ENCODE assay signal across 1 cellular context in the genomic region with DNA sequence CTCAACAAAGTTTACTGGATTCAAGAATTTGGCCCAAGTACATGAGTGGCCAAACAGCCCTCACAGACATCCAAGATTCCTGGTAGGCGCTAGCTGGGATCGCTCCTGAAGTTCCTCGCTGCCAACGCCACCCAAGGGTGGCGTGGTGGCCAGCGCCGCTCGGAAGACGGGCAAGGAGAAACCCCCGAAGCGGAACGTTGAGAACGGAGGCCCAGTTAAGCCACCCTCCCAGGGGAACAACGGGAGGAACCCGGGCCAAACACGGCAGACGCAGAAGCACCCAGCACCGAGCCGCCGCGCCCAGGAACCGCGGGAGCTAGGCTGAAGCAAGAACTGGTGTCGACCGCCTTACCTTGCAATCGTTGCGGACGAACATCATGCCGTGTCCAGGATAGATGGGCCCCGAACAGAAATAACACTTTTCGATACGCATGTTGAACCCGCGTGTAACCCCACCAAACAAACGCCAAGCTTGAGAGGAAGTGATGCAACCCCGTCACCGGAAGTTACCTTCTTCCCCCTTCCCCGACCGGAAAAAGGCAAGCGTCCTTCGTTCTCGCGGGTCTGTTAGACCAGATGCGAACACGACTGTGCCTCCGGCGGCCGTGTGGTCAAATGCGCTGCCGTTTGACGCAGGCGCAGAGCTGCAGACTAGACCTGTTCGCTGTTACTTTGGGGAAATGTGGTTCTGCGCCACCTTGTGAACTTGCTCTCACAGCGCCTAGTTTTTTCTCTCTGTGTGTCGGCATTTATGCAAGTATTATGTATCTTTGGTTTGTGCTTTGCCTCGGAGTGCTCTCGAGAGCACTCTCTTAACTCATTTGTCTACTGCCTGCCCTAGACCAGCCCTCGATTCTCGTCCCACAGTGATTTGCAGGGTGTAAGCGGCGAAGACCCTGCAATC.
TF ChIP-seq lines count a peak whose summit lies in the region.

A gene (minus strand): TSS at position 484 of the 904 bp plus-strand sequence. CDS start 51 bp downstream, at position 433.

TF ChIP-seq in GM12878, 131 proteins besides CTCF, POLR2A, EP300 and RAD21 (continued from another document):
- TF ChIP-seq, protein P1, sequence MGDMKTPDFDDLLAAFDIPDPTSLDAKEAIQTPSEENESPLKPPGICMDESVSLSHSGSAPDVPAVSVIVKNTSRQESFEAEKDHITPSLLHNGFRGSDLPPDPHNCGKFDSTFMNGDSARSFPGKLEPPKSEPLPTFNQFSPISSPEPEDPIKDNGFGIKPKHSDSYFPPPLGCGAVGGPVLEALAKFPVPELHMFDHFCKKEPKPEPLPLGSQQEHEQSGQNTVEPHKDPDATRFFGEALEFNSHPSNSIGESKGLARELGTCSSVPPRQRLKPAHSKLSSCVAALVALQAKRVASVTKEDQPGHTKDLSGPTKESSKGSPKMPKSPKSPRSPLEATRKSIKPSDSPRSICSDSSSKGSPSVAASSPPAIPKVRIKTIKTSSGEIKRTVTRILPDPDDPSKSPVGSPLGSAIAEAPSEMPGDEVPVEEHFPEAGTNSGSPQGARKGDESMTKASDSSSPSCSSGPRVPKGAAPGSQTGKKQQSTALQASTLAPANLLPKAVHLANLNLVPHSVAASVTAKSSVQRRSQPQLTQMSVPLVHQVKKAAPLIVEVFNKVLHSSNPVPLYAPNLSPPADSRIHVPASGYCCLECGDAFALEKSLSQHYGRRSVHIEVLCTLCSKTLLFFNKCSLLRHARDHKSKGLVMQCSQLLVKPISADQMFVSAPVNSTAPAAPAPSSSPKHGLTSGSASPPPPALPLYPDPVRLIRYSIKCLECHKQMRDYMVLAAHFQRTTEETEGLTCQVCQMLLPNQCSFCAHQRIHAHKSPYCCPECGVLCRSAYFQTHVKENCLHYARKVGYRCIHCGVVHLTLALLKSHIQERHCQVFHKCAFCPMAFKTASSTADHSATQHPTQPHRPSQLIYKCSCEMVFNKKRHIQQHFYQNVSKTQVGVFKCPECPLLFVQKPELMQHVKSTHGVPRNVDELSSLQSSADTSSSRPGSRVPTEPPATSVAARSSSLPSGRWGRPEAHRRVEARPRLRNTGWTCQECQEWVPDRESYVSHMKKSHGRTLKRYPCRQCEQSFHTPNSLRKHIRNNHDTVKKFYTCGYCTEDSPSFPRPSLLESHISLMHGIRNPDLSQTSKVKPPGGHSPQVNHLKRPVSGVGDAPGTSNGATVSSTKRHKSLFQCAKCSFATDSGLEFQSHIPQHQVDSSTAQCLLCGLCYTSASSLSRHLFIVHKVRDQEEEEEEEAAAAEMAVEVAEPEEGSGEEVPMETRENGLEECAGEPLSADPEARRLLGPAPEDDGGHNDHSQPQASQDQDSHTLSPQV (IDR thresholded peaks at IDR 0.05): no peak
- TF ChIP-seq, protein P2, sequence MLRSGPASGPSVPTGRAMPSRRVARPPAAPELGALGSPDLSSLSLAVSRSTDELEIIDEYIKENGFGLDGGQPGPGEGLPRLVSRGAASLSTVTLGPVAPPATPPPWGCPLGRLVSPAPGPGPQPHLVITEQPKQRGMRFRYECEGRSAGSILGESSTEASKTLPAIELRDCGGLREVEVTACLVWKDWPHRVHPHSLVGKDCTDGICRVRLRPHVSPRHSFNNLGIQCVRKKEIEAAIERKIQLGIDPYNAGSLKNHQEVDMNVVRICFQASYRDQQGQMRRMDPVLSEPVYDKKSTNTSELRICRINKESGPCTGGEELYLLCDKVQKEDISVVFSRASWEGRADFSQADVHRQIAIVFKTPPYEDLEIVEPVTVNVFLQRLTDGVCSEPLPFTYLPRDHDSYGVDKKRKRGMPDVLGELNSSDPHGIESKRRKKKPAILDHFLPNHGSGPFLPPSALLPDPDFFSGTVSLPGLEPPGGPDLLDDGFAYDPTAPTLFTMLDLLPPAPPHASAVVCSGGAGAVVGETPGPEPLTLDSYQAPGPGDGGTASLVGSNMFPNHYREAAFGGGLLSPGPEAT (IDR thresholded peaks at IDR 0.05; ENCODE audit: low read depth): peak; percentile 74
- TF ChIP-seq PAX5 (IDR thresholded peaks at IDR 0.05; ENCODE audit: borderline replicate concordance, low read depth, low read length) (0 out of 2 replicates have a peak, but pooled peaks have one; percentile 56), RBBP5 (conservative IDR thresholded peaks at IDR 0.05) (no peak), MEF2A (IDR thresholded peaks at IDR 0.05; ENCODE audit: insufficient read depth, low read depth, low read length) (no peak), RUNX3 (IDR thresholded peaks at IDR 0.05; ENCODE audit: low read length) (peak; percentile 77), BHLHE40 (IDR thresholded peaks at IDR 0.05; ENCODE audit: borderline replicate concordance in 1 of 2, low read depth in 2 of 2, low read length in 1 of 2) (peak in 1 of 2 experiments; percentile 54; a peak in 2 of 4 replicates), TAF1 (IDR thresholded peaks at IDR 0.05; ENCODE audit: borderline replicate concordance, low read depth, low read length) (peak; percentile 75), SUPT20H (IDR thresholded peaks at IDR 0.05; ENCODE audit: borderline replicate concordance, control insufficient read depth, low read depth, low read length) (no peak), RFX5 (IDR thresholded peaks at IDR 0.05; ENCODE audit: low read depth, low read length) (0 out of 2 replicates have a peak, but pooled peaks have one; percentile 64), ZNF217 (IDR thresholded peaks at IDR 0.05) (0 out of 2 replicates have a peak, but pooled peaks have one; percentile 26), POLR2AphosphoS2 (IDR thresholded peaks at IDR 0.05; ENCODE audit: low read depth, low read length) (peak; percentile 86), HCFC1 (IDR thresholded peaks at IDR 0.05; ENCODE audit: low read length) (peak; percentile 61)
- TF ChIP-seq, protein P3, sequence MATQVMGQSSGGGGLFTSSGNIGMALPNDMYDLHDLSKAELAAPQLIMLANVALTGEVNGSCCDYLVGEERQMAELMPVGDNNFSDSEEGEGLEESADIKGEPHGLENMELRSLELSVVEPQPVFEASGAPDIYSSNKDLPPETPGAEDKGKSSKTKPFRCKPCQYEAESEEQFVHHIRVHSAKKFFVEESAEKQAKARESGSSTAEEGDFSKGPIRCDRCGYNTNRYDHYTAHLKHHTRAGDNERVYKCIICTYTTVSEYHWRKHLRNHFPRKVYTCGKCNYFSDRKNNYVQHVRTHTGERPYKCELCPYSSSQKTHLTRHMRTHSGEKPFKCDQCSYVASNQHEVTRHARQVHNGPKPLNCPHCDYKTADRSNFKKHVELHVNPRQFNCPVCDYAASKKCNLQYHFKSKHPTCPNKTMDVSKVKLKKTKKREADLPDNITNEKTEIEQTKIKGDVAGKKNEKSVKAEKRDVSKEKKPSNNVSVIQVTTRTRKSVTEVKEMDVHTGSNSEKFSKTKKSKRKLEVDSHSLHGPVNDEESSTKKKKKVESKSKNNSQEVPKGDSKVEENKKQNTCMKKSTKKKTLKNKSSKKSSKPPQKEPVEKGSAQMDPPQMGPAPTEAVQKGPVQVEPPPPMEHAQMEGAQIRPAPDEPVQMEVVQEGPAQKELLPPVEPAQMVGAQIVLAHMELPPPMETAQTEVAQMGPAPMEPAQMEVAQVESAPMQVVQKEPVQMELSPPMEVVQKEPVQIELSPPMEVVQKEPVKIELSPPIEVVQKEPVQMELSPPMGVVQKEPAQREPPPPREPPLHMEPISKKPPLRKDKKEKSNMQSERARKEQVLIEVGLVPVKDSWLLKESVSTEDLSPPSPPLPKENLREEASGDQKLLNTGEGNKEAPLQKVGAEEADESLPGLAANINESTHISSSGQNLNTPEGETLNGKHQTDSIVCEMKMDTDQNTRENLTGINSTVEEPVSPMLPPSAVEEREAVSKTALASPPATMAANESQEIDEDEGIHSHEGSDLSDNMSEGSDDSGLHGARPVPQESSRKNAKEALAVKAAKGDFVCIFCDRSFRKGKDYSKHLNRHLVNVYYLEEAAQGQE (IDR thresholded peaks at IDR 0.05; ENCODE audit: low read depth, low read length): no peak
- TF ChIP-seq, protein P4, sequence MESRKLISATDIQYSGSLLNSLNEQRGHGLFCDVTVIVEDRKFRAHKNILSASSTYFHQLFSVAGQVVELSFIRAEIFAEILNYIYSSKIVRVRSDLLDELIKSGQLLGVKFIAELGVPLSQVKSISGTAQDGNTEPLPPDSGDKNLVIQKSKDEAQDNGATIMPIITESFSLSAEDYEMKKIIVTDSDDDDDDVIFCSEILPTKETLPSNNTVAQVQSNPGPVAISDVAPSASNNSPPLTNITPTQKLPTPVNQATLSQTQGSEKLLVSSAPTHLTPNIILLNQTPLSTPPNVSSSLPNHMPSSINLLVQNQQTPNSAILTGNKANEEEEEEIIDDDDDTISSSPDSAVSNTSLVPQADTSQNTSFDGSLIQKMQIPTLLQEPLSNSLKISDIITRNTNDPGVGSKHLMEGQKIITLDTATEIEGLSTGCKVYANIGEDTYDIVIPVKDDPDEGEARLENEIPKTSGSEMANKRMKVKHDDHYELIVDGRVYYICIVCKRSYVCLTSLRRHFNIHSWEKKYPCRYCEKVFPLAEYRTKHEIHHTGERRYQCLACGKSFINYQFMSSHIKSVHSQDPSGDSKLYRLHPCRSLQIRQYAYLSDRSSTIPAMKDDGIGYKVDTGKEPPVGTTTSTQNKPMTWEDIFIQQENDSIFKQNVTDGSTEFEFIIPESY (IDR thresholded peaks at IDR 0.05): no peak
